In genomic region chr4:38141808-38142500, GRCh38 we compare ENCODE assay signal across 15 cellular contexts.
DNase-seq lines count a peak whose midpoint lies in the region; FAIRE-seq and TF ChIP-seq lines count a peak whose summit lies in the region.
"Had no signal": no experiment of that assay in that cellular context is flagged by ENCODE, and none has a peak within 500 bp of the region (broad histone marks: within the 10 kb centered on the region; RNA-seq: fewer than 3 reads in every experiment).

No MANE protein-coding gene starts in this region.

- POLR2A ChIA-PET in AG04450 (lab: Yijun Ruan, JAX): no interaction called here

- CTCF ChIA-PET in AG04450 (lab: Charles Lee): no interaction called here

- peak; percentile 88 for FAIRE-seq in bronchial epithelial cell (lab: Jason Lieb, UNC)
- FAIRE-seq: G401.6 had no signal

- H3K27ac ChIP-seq in AG04450 (ENCODE audit: low read depth, low read length) (peak overlapping the region; percentile 47), liver (ENCODE audit: low read depth in 1 of 2, low read length in 2 of 2) (peak overlapping the region; percentile 15 to 18)
- no peak overlapping the region for H3K27ac ChIP-seq in effector memory CD4-positive, alpha-beta T cell (ENCODE audit: insufficient read depth, low read length, poor library complexity, severe bottlenecking)

- H3K9ac ChIP-seq in liver (ENCODE audit: low read depth in 1 of 2, low read length in 2 of 2): no peak overlapping the region

- TF ChIP-seq CTCF in AG04450 (IDR thresholded peaks at IDR 0.05; ENCODE audit: low read depth, low read length): no peak
- no peak for TF ChIP-seq CTCF in bronchial epithelial cell (IDR thresholded peaks at IDR 0.05; ENCODE audit: insufficient read depth, low read length, severe bottlenecking)
- no peak for TF ChIP-seq CTCF in liver (IDR thresholded peaks at IDR 0.05; ENCODE audit: low read depth, low read length, missing input control)

- no peak for DNase-seq in AG04450 (ENCODE audit: low read depth, low spot score)
- DNase-seq in HCEC 1CT: peak; percentile 64
- peak; percentile 78 for DNase-seq in bronchial epithelial cell (ENCODE audit: low read depth)
- no peak for DNase-seq in OCI-M2 (lab: John Stamatoyannopoulos, UW; ENCODE audit: unreplicated experiment)
- DNase-seq in epidermal melanocyte (ENCODE audit: insufficient read length, low spot score): no peak
- no peak for DNase-seq in effector memory CD4-positive, alpha-beta T cell
- no peak for DNase-seq in NCI-H510A treated with DMSO at 0.1 percent for 48 hours (lab: John Stamatoyannopoulos, UW)
- DNase-seq: activated CD4-positive, alpha-beta T cell treated with anti-CD3 and anti-CD28 coated beads for 4 hours; activated gamma-delta T cell; esophagus squamous epithelium; H9; MM.1S; stimulated activated CD4-positive, alpha-beta T cell treated with anti-CD3 and anti-CD28 coated beads, Interleukin-4, amount 100 ng/mL, for 4 hours had no signal

- H3K9me3 ChIP-seq in AG04450 (ENCODE audit: control insufficient read depth, insufficient read depth, low read length) (no peaks in the 10 kb centered on the region), liver (ENCODE audit: control insufficient read depth in 4 of 4, low read length in 3 of 4) (no peaks in the 10 kb centered on the region)
- H3K9me3 ChIP-seq in effector memory CD4-positive, alpha-beta T cell (ENCODE audit: control insufficient read depth, low read length): no peaks in the 10 kb centered on the region
- H3K9me3 ChIP-seq: esophagus squamous epithelium had no signal

- H3K4me3 ChIP-seq in AG04450 (ENCODE audit: low read depth, low read length) (no peak overlapping the region), bronchial epithelial cell (ENCODE audit: low read depth, low read length) (no peak overlapping the region), liver (ENCODE audit: low read depth in 1 of 3, low read length in 3 of 3) (no peak overlapping the region)
- H3K4me3 ChIP-seq in effector memory CD4-positive, alpha-beta T cell (ENCODE audit: insufficient read depth, low read depth, low read length, poor library complexity, severe bottlenecking): no peak overlapping the region
- H3K4me3 ChIP-seq: esophagus squamous epithelium had no signal

- WGBS in liver: 94% methylated on average over 8 of the region's 8 CpGs

- H3K27me3 ChIP-seq in AG04450 (ENCODE audit: control insufficient read depth, insufficient read depth, low read length): no peaks in the 10 kb centered on the region
- H3K27me3 ChIP-seq in bronchial epithelial cell (ENCODE audit: control insufficient read depth, insufficient read depth, low read length): no peaks in the 10 kb centered on the region
- H3K27me3 ChIP-seq in liver (ENCODE audit: control insufficient read depth in 4 of 4, insufficient read depth in 4 of 4, low read length in 3 of 4): no peaks in the 10 kb centered on the region
- H3K27me3 ChIP-seq in effector memory CD4-positive, alpha-beta T cell (replicated peaks; ENCODE audit: control insufficient read depth, insufficient read depth, low read length, poor library complexity, severe bottlenecking): no peaks in the 10 kb centered on the region
- H3K27me3 ChIP-seq: esophagus squamous epithelium had no signal

- H3K36me3 ChIP-seq in bronchial epithelial cell (ENCODE audit: control insufficient read depth, insufficient read depth, low read length) (no peaks in the 10 kb centered on the region), liver (ENCODE audit: control insufficient read depth in 4 of 4, insufficient read depth in 3 of 4, low read depth in 1 of 4, low read length in 3 of 4) (peaks cover 0 to 11% (median 3%) of the 10 kb centered on the region in 4 donors)
- H3K36me3 ChIP-seq in effector memory CD4-positive, alpha-beta T cell (ENCODE audit: control insufficient read depth, insufficient read depth, low read length): no peaks in the 10 kb centered on the region

- no peak for TF ChIP-seq RAD21 in liver (IDR thresholded peaks at IDR 0.05)

- H3K4me1 ChIP-seq in liver (ENCODE audit: control insufficient read depth in 4 of 4, insufficient read depth in 4 of 4, low read length in 3 of 4): peaks cover 6 to 42% (median 28%) of the 10 kb centered on the region in 4 donors
- H3K4me1 ChIP-seq in effector memory CD4-positive, alpha-beta T cell (ENCODE audit: control insufficient read depth, insufficient read depth, low read length, poor library complexity, severe bottlenecking): no peaks in the 10 kb centered on the region

TF ChIP-seq in liver, 16 proteins besides CTCF, POLR2A, EP300 and RAD21:
- TF ChIP-seq FOXA1 (IDR thresholded peaks at IDR 0.05) (no peak), FOXA2 (IDR thresholded peaks at IDR 0.05) (no peak), ATF3 (IDR thresholded peaks at IDR 0.05) (no peak), SP1 (IDR thresholded peaks at IDR 0.05) (no peak), ZBTB33 (IDR thresholded peaks at IDR 0.05) (no peak), TAF1 (conservative IDR thresholded peaks at IDR 0.05) (no peak), RXRA (IDR thresholded peaks at IDR 0.05) (no peak), YY1 (IDR thresholded peaks at IDR 0.05) (no peak), HNF4A (conservative IDR thresholded peaks at IDR 0.05) (no peak), HNF4G (IDR thresholded peaks at IDR 0.05) (no peak), JUND (IDR thresholded peaks at IDR 0.05) (no peak), NR2F2 (IDR thresholded peaks at IDR 0.05) (no peak)
TF ChIP-seq in liver: peak in this region for 0.

Comparison
In these comparisons a context has a peak if more than half of its experiments do, and no peak if none do; other contexts are left out.
1. DNase-seq: peak in HCEC 1CT (single experiment) and bronchial epithelial cell (single experiment); none in AG04450 (single experiment), OCI-M2 (single experiment), epidermal melanocyte (single experiment), effector memory CD4-positive, alpha-beta T cell (0 of 3) and NCI-H510A treated with DMSO at 0.1 percent for 48 hours (single experiment).